In genomic region chr10:129942391-129942790, GRCh38 we compare ENCODE assay signal across 22 cellular contexts. TPM values are rescaled to one million over a fixed set of nuclear protein-coding genes. Genes with fewer than 3 reads are reported as not detected.
"Had no signal": no experiment of that assay in that cellular context is flagged by ENCODE, and none has a peak within 500 bp of the region (broad histone marks: within the 10 kb centered on the region; RNA-seq: fewer than 3 reads in every experiment).

No MANE protein-coding gene starts in this region.

- H3K9ac ChIP-seq: parathyroid adenoma had no signal

- ATAC-seq: heart left ventricle; left lung; lower lobe of right lung; stimulated activated memory B cell treated with anti-CD40 and anti-IgM and Interleukin-4, amounts not matched to agents 10 μg/mL and 1 μg/mL and 100 μg/mL, for 72 hours had no signal

- H3K4me3 ChIP-seq: colonic mucosa, esophagus squamous epithelium, heart left ventricle, left lung, lower lobe of right lung, upper lobe of left lung, vagina had no signal

- H3K9me3 ChIP-seq: colonic mucosa, esophagus squamous epithelium, heart left ventricle, left lung, lower lobe of right lung, upper lobe of left lung, vagina had no signal

- H3K27me3 ChIP-seq: heart left ventricle, upper lobe of left lung, vagina had no signal

- H3K36me3 ChIP-seq: colonic mucosa, esophagus squamous epithelium, left lung, lower lobe of right lung, upper lobe of left lung, vagina had no signal

- H3K4me1 ChIP-seq: colonic mucosa, esophagus squamous epithelium, left lung, lower lobe of right lung, parathyroid adenoma, upper lobe of left lung, vagina had no signal

- DNase-seq: caudate nucleus; colonic mucosa; esophagus squamous epithelium; foreskin fibroblast; immature natural killer cell; lower lobe of right lung; naive B cell; stimulated activated CD4-positive, alpha-beta T cell treated with anti-CD3 and anti-CD28 coated beads, Interleukin-15, amount 100 ng/mL, for 24 hours; stimulated activated CD4-positive, alpha-beta T cell treated with anti-CD3 and anti-CD28 coated beads, Interleukin-1b, Interleukin-23, amount 100 ng/mL, for 48 hours; stimulated activated CD4-positive, alpha-beta T cell treated with anti-CD3 and anti-CD28 coated beads, Interleukin-4, amount 100 ng/mL, for 24 hours; substantia nigra; upper lobe of left lung had no signal

- H3K79me2 ChIP-seq: parathyroid adenoma had no signal

- H3K36me3 Mint-ChIP-seq: immature natural killer cell; memory B cell; naive B cell; stimulated activated memory B cell treated with anti-CD40 and anti-IgM and Interleukin-4, amounts not matched to agents 10 μg/mL and 1 μg/mL and 100 μg/mL, for 72 hours had no signal

- H2AFZ ChIP-seq: parathyroid adenoma had no signal

- H3K27ac ChIP-seq: colonic mucosa, esophagus squamous epithelium, left lung, lower lobe of right lung, parathyroid adenoma, upper lobe of left lung, vagina had no signal

- H3K4me1 Mint-ChIP-seq: immature natural killer cell; naive B cell; stimulated activated memory B cell treated with anti-CD40 and anti-IgM and Interleukin-4, amounts not matched to agents 10 μg/mL and 1 μg/mL and 100 μg/mL, for 72 hours had no signal

- H3K9me3 Mint-ChIP-seq: immature natural killer cell; memory B cell; naive B cell; stimulated activated memory B cell treated with anti-CD40 and anti-IgM and Interleukin-4, amounts not matched to agents 10 μg/mL and 1 μg/mL and 100 μg/mL, for 72 hours; stimulated activated naive CD8-positive, alpha-beta T cell treated with anti-CD3 and anti-CD28 coated beads, Interleukin-15, Interleukin-2, amounts not matched to agents 100 ng/mL and 50 ng/mL, for 24 hours had no signal

- H3K4me3 Mint-ChIP-seq: immature natural killer cell; memory B cell; naive B cell; nephron; stimulated activated memory B cell treated with anti-CD40 and anti-IgM and Interleukin-4, amounts not matched to agents 10 μg/mL and 1 μg/mL and 100 μg/mL, for 72 hours; stimulated activated naive CD8-positive, alpha-beta T cell treated with anti-CD3 and anti-CD28 coated beads, Interleukin-15, Interleukin-2, amounts not matched to agents 100 ng/mL and 50 ng/mL, for 24 hours had no signal

- H3K27ac Mint-ChIP-seq: immature natural killer cell; memory B cell; naive B cell; stimulated activated memory B cell treated with anti-CD40 and anti-IgM and Interleukin-4, amounts not matched to agents 10 μg/mL and 1 μg/mL and 100 μg/mL, for 72 hours; stimulated activated naive CD8-positive, alpha-beta T cell treated with anti-CD3 and anti-CD28 coated beads, Interleukin-15, Interleukin-2, amounts not matched to agents 100 ng/mL and 50 ng/mL, for 24 hours had no signal

RNA-seq across cellular contexts. Expression of gene EBF3, which starts 21.7 kb away (rescaled TPM):
- total RNA-seq: epithelial cell of proximal tubule had no signal
- polyA plus RNA-seq: immature natural killer cell, keratinocyte had no signal
